In the genomic region with DNA sequence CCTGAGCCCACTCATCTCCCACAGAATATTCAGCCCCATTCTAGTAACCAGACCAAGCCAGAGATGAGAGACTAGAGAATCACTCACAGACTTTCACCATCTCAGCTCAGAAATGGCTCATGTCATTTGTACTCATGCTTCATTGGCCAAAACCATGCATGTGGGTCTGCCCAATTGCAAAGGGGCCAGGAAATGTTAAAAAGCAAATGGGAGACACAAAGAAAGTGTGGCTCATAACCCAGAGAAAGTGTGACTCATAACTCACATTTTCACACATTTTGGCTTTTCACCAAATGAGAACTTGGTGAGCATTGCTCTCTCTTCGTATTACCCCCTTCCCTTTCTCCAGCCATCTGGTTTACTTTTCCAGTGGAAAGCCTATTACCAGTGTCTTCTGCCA, we compare ENCODE assay signal across 12 cellular contexts.
DNase-seq lines count a peak whose midpoint lies in the region; ATAC-seq, FAIRE-seq and TF ChIP-seq lines count a peak whose summit lies in the region.
"Had no signal": no experiment of that assay in that cellular context is flagged by ENCODE, and none has a peak within 500 bp of the region (broad histone marks: within the 10 kb centered on the region; RNA-seq: fewer than 3 reads in every experiment).

No MANE protein-coding gene starts in this region.

- H3K36me3 ChIP-seq in effector memory CD4-positive, alpha-beta T cell (ENCODE audit: control insufficient read depth, insufficient read depth, low read length): no peaks in the 10 kb centered on the region
- H3K36me3 ChIP-seq in stomach: no peaks in the 10 kb centered on the region
- H3K36me3 ChIP-seq: ovary had no signal

- 2% methylated on average over 1 of the region's 1 CpG for WGBS in A549 (ENCODE audit: missing lambda C conversion rate)
- WGBS in stomach, 5 donors: 71 to 95% (median 83%) methylated on average over 1 of the region's 1 CpG

- TF ChIP-seq EP300 in A549 (IDR thresholded peaks at IDR 0.05) (no peak), stomach (IDR thresholded peaks at IDR 0.05) (no peak)

- CTCF ChIA-PET in A549 (lab: Yijun Ruan, JAX): no interaction called here

- FAIRE-seq in A549 (lab: Jason Lieb, UNC): no peak
- FAIRE-seq: endometrium, islet of Langerhans had no signal

- H3K4me3 ChIP-seq in A549 (no peak overlapping the region), astrocyte of the cerebellum (ENCODE audit: low read depth, low read length) (no peak overlapping the region), stomach (no peak overlapping the region)
- no peak overlapping the region for H3K4me3 ChIP-seq in effector memory CD4-positive, alpha-beta T cell (ENCODE audit: insufficient read depth, low read depth, low read length, poor library complexity, severe bottlenecking)
- H3K4me3 ChIP-seq: ovary had no signal

- H3K27ac ChIP-seq in A549 (no peak overlapping the region), stomach (no peak overlapping the region)
- H3K27ac ChIP-seq in effector memory CD4-positive, alpha-beta T cell (ENCODE audit: insufficient read depth, low read length, poor library complexity, severe bottlenecking): no peak overlapping the region
- H3K27ac ChIP-seq: ovary had no signal

- ATAC-seq in A549 (no peak), GM18498 (IDR thresholded peaks at IDR 0.05; ENCODE audit: unreplicated experiment) (peak; percentile 76), HG02885 (IDR thresholded peaks at IDR 0.05; ENCODE audit: poor library complexity, unreplicated experiment) (peak; percentile 86), esophagus mucosa (no peak)
- ATAC-seq: CD8-positive, alpha-beta T cell had no signal

- no peak for TF ChIP-seq RAD21 in A549 (conservative IDR thresholded peaks at IDR 0.05 in 1 of 2, IDR thresholded peaks at IDR 0.05 in 1 of 2)

- intact Hi-C loops in stomach (cut with DNase I; ENCODE audit: low total_unique reads): no loop called here

- no peak for TF ChIP-seq CTCF in A549 (IDR thresholded peaks at IDR 0.05)
- TF ChIP-seq CTCF in astrocyte of the cerebellum (IDR thresholded peaks at IDR 0.05; ENCODE audit: low read depth, low read length, missing control alignments): no peak
- no peak for TF ChIP-seq CTCF in stomach (IDR thresholded peaks at IDR 0.05)

- H3K9me3 ChIP-seq in A549 (peaks cover 8% of the 10 kb centered on the region), stomach (no peaks in the 10 kb centered on the region)
- H3K9me3 ChIP-seq in effector memory CD4-positive, alpha-beta T cell (ENCODE audit: control insufficient read depth, low read length): no peaks in the 10 kb centered on the region
- H3K9me3 ChIP-seq: ovary had no signal

- H3K27me3 ChIP-seq in effector memory CD4-positive, alpha-beta T cell (replicated peaks; ENCODE audit: control insufficient read depth, insufficient read depth, low read length, poor library complexity, severe bottlenecking): peaks cover 3% of the 10 kb centered on the region
- no peaks in the 10 kb centered on the region for H3K27me3 ChIP-seq in stomach
- H3K27me3 ChIP-seq: ovary had no signal

- H3K4me2 ChIP-seq in A549: no peak overlapping the region

- POLR2A ChIA-PET in A549 (lab: Yijun Ruan, JAX): no interaction called here

- in situ Hi-C loops in astrocyte of the cerebellum (cut with HindIII; ENCODE audit: low sequenced_read_pairs): no loop called here

- no peaks in the 10 kb centered on the region for H3K4me1 ChIP-seq in A549
- H3K4me1 ChIP-seq in effector memory CD4-positive, alpha-beta T cell (ENCODE audit: control insufficient read depth, insufficient read depth, low read length, poor library complexity, severe bottlenecking): no peaks in the 10 kb centered on the region
- no peaks in the 10 kb centered on the region for H3K4me1 ChIP-seq in stomach

- no peak for TF ChIP-seq POLR2A in A549 (IDR thresholded peaks at IDR 0.05; ENCODE audit: low read length)
- TF ChIP-seq POLR2A in stomach (IDR thresholded peaks at IDR 0.05): no peak

- DNase-seq in A549 (ENCODE audit: low read depth in 1 of 2, low spot score in 1 of 2): no peak
- peak; percentile 48 for DNase-seq in astrocyte of the cerebellum (ENCODE audit: low read depth)
- no peak for DNase-seq in effector memory CD4-positive, alpha-beta T cell
- DNase-seq in stomach: no peak
- no peak for DNase-seq in activated naive CD4-positive, alpha-beta T cell (lab: John Stamatoyannopoulos, UW)
- DNase-seq: CD8-positive, alpha-beta T cell; ovary had no signal

TF ChIP-seq in A549, 52 proteins besides CTCF, POLR2A, EP300 and RAD21:
- TF ChIP-seq FOSL2 (IDR thresholded peaks at IDR 0.05) (no peak), FOSL2 (CRISPR knock-in tag; IDR thresholded peaks at IDR 0.05) (peak; percentile 14; the same call in 1 of the 2 replicates), SMC3 (IDR thresholded peaks at IDR 0.05) (no peak)

Comparison
In these comparisons a context has a peak if more than half of its experiments do, and no peak if none do; other contexts are left out.
1. ATAC-seq: peak in GM18498 (single experiment) and HG02885 (single experiment); none in A549 (0 of 2) and esophagus mucosa (single experiment).